ENCODE assay signal across 8 cellular contexts in genomic region chr9:132575005-132575609, GRCh38. TPM values are rescaled to one million over a fixed set of nuclear protein-coding genes. Genes with fewer than 3 reads are reported as not detected.
A peak's percentile ranks its signal among the peaks of the same experiment; 100 is the strongest.
DNase-seq lines count a peak whose midpoint lies in the region; ATAC-seq and TF ChIP-seq lines count a peak whose summit lies in the region.

No MANE protein-coding gene starts in this region.

- 10 to 12% methylated on average over 16 of the region's 16 CpGs for WGBS in sigmoid colon, 2 donors

- TF ChIP-seq RAD21 in Ishikawa (IDR thresholded peaks at IDR 0.05; ENCODE audit: low read depth) = peak; percentile 92

- BruUV-seq in Panc1 (replicated peaks; lab: Mats Ljungman, UMichigan) = no TSS peak

- CTCF ChIA-PET in Panc1 (lab: Charles Lee) = interaction anchor here (0.6 kb wide), 2 partner anchors 153 to 206 kb away, joined by 3 to 4 read pairs; no protein-coding TSS in a partner anchor

- H3K9me3 ChIP-seq in DOHH2 (ENCODE audit: control insufficient read depth, insufficient read depth, low read length) (no peaks in the 10 kb centered on the region), Panc1 (ENCODE audit: control insufficient read depth, insufficient read depth, low read depth, low read length) (no peaks in the 10 kb centered on the region), left ventricle myocardium inferior (replicated peaks) (no peaks in the 10 kb centered on the region), sigmoid colon (no peaks in the 10 kb centered on the region)

- TF ChIP-seq EP300 in Ishikawa (IDR thresholded peaks at IDR 0.05; ENCODE audit: borderline replicate concordance) (no peak), sigmoid colon (IDR thresholded peaks at IDR 0.05) (no peak)

- peak; percentile 13 for DNase-seq in Panc1 (ENCODE audit: low read depth, low spot score)
- DNase-seq in amniotic epithelial cell (ENCODE audit: low read depth) = peak; percentile 68
- peak; percentile 57 for DNase-seq in left ventricle myocardium inferior
- DNase-seq in sigmoid colon = peak; percentile 78

- H3K4me3 ChIP-seq in DOHH2 (ENCODE audit: low read length) (no peak overlapping the region), Panc1 (ENCODE audit: low read depth in 2 of 2, low read length in 2 of 2) (no peak overlapping the region), left ventricle myocardium inferior (no peak overlapping the region), sigmoid colon (no peak overlapping the region)

- POLR2A ChIA-PET in Panc1 (lab: Charles Lee) = no interaction called here

- TF ChIP-seq CTCF in DOHH2 (IDR thresholded peaks at IDR 0.05; ENCODE audit: low read depth, low read length, poor library complexity, severe bottlenecking) (peak; percentile 94), Panc1 (IDR thresholded peaks at IDR 0.05) (peak; percentile 88), left ventricle myocardium inferior (IDR thresholded peaks at IDR 0.05; ENCODE audit: borderline replicate concordance) (peak; percentile 83), sigmoid colon (IDR thresholded peaks at IDR 0.05) (peak; percentile 65 to 80 (median 71))

- intact Hi-C loops in Panc1 (cut with micrococcal nuclease; ENCODE audit: unreplicated experiment) (loop anchor here (2.0 kb wide), 1 partner anchor 68 kb away; no protein-coding TSS in a partner anchor), left ventricle myocardium inferior (cut with micrococcal nuclease) (no loop called here), sigmoid colon (cut with DNase I) (loop anchor here (1.0 to 5.0 kb wide), 2 partner anchors 68 to 163 kb away; partner anchors contain the start of gene CFAP77)

- H3K36me3 ChIP-seq in DOHH2 (ENCODE audit: control insufficient read depth, low read length) (no peaks in the 10 kb centered on the region), Panc1 (ENCODE audit: control insufficient read depth, insufficient read depth, low read length) (no peaks in the 10 kb centered on the region), left ventricle myocardium inferior (no peaks in the 10 kb centered on the region), sigmoid colon (no peaks in the 10 kb centered on the region)

- H3K4me1 ChIP-seq in DOHH2 (ENCODE audit: control insufficient read depth, low read length) (peaks cover 21% of the 10 kb centered on the region), Panc1 (ENCODE audit: control insufficient read depth, insufficient read depth, low read length) (no peaks in the 10 kb centered on the region), left ventricle myocardium inferior (peaks cover 6% of the 10 kb centered on the region), sigmoid colon (peaks cover 0 to 6% (median 0%) of the 10 kb centered on the region in 4 donors)

- TF ChIP-seq POLR2A in sigmoid colon (IDR thresholded peaks at IDR 0.05) = no peak
- no peak for TF ChIP-seq POLR2A in GM18505 (IDR thresholded peaks at IDR 0.05; ENCODE audit: borderline replicate concordance, extremely low read depth, insufficient read depth, insufficient read length)

- peak; percentile 95 for ATAC-seq in Panc1
- ATAC-seq in GM18505 (IDR thresholded peaks at IDR 0.05; ENCODE audit: unreplicated experiment) = no peak
- ATAC-seq in HG03135 (IDR thresholded peaks at IDR 0.05; ENCODE audit: unreplicated experiment) = no peak

- H3K4me2 ChIP-seq in DOHH2 (ENCODE audit: low read length) = no peak overlapping the region

- no peaks in the 10 kb centered on the region for H4K20me1 ChIP-seq in DOHH2 (ENCODE audit: control insufficient read depth, insufficient read depth, low read depth, low read length)

- in situ Hi-C loops in Panc1 (cut with HindIII; ENCODE audit: low pct_unique_long_range_greater_than_20kb, low sequenced_read_pairs) = no loop called here

- H3K79me2 ChIP-seq in DOHH2 (ENCODE audit: control insufficient read depth, low read length) = no peaks in the 10 kb centered on the region

- H3K27ac ChIP-seq in DOHH2 (ENCODE audit: low read depth, low read length) (no peak overlapping the region), Panc1 (ENCODE audit: low read length) (no peak overlapping the region), left ventricle myocardium inferior (replicated peaks) (no peak overlapping the region), sigmoid colon (no peak overlapping the region)

- H3K27me3 ChIP-seq in DOHH2 (ENCODE audit: control insufficient read depth, low read length) (peaks cover 15% of the 10 kb centered on the region), Panc1 (ENCODE audit: control insufficient read depth, insufficient read depth, low read length) (peaks cover 7% of the 10 kb centered on the region; the same call in 1 of the 2 replicates), left ventricle myocardium inferior (ENCODE audit: low read depth) (peaks cover 81% of the 10 kb centered on the region), sigmoid colon (peaks cover 23 to 80% (median 38%) of the 10 kb centered on the region in 3 donors)

- H3F3A ChIP-seq in DOHH2 (ENCODE audit: control insufficient read depth, insufficient read depth) = peaks cover 4% of the 10 kb centered on the region; the same call in 1 of the 2 replicates

- no peaks in the 10 kb centered on the region for H3K9me2 ChIP-seq in DOHH2 (replicated peaks; ENCODE audit: control insufficient read depth, low read length)

TF ChIP-seq in Ishikawa, 13 proteins besides CTCF, POLR2A, EP300 and RAD21:
- TF ChIP-seq, protein P1, sequence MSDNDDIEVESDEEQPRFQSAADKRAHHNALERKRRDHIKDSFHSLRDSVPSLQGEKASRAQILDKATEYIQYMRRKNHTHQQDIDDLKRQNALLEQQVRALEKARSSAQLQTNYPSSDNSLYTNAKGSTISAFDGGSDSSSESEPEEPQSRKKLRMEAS (IDR thresholded peaks at IDR 0.05) = no peak
- no peak for TF ChIP-seq EGR1 (IDR thresholded peaks at IDR 0.05)
- TF ChIP-seq TAF1 (IDR thresholded peaks at IDR 0.05; ENCODE audit: low read depth) = no peak
- no peak for TF ChIP-seq TEAD4 (IDR thresholded peaks at IDR 0.05)
- no peak for TF ChIP-seq TCF12 (IDR thresholded peaks at IDR 0.05; ENCODE audit: low read depth)
- TF ChIP-seq USF1 (IDR thresholded peaks at IDR 0.05) = no peak
- TF ChIP-seq FOXM1 (IDR thresholded peaks at IDR 0.05; ENCODE audit: borderline replicate concordance, low read depth) = no peak
- no peak for TF ChIP-seq CREB1 (IDR thresholded peaks at IDR 0.05; ENCODE audit: low read depth)
- TF ChIP-seq, protein P2, sequence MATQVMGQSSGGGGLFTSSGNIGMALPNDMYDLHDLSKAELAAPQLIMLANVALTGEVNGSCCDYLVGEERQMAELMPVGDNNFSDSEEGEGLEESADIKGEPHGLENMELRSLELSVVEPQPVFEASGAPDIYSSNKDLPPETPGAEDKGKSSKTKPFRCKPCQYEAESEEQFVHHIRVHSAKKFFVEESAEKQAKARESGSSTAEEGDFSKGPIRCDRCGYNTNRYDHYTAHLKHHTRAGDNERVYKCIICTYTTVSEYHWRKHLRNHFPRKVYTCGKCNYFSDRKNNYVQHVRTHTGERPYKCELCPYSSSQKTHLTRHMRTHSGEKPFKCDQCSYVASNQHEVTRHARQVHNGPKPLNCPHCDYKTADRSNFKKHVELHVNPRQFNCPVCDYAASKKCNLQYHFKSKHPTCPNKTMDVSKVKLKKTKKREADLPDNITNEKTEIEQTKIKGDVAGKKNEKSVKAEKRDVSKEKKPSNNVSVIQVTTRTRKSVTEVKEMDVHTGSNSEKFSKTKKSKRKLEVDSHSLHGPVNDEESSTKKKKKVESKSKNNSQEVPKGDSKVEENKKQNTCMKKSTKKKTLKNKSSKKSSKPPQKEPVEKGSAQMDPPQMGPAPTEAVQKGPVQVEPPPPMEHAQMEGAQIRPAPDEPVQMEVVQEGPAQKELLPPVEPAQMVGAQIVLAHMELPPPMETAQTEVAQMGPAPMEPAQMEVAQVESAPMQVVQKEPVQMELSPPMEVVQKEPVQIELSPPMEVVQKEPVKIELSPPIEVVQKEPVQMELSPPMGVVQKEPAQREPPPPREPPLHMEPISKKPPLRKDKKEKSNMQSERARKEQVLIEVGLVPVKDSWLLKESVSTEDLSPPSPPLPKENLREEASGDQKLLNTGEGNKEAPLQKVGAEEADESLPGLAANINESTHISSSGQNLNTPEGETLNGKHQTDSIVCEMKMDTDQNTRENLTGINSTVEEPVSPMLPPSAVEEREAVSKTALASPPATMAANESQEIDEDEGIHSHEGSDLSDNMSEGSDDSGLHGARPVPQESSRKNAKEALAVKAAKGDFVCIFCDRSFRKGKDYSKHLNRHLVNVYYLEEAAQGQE (IDR thresholded peaks at IDR 0.05; ENCODE audit: low read depth) = no peak
- TF ChIP-seq CEBPB (IDR thresholded peaks at IDR 0.05) = no peak
- no peak for TF ChIP-seq NFIC (IDR thresholded peaks at IDR 0.05)
- TF ChIP-seq YY1 (IDR thresholded peaks at IDR 0.05; ENCODE audit: low read depth) = no peak
- TF ChIP-seq ZBTB7A (IDR thresholded peaks at IDR 0.05; ENCODE audit: low read depth) = no peak

RNA-seq across cellular contexts. Expression of gene BARHL1, which starts 7.3 kb away (rescaled TPM):
- not detected for total RNA-seq in Panc1 (2021; ENCODE audit: unreplicated experiment)
- polyA plus RNA-seq in Panc1 (2012; ENCODE audit: insufficient read length) = not detected
- total RNA-seq in left ventricle myocardium inferior = not detected
- not detected for total RNA-seq in sigmoid colon
- polyA plus RNA-seq in sigmoid colon = not detected

Comparison
In these comparisons a context has a peak if more than half of its experiments do, and no peak if none do; other contexts are left out.
1. DNase-seq: peak in every context shown above with its lines; median percentile 78 in sigmoid colon; 68 in amniotic epithelial cell; 57 in left ventricle myocardium inferior; 13 in Panc1.